9 cellular contexts compared by ENCODE assay signal in the genomic region with DNA sequence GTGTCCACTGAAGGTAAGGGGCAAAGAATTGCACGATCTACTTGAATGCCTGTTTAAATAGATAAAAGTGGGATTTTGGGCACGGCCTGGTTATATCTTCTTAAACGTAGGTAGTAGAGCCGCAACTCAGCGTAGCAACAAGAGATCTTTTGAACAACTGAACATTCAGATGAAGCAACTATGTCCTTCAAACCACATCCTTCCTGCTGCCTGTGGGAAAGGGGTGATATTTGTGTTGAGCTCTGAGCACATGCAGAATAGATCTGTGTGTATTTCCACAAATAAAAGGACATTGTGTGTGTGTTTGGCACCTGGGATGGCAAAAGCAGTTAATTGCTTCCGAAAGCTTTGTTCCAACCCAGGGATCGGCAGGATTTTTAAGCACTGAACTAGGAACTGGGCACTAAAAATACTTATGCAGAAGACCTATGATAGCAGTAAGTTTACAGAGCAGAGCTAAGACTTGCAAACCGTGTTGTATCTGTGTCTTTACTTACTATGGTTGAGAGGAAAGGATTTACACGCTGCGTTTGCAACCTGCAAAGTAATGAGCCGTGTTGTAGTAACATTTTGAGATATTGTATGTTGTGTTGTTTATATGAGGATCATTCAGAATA.
DNase-seq lines count a peak whose midpoint lies in the region; ATAC-seq and TF ChIP-seq lines count a peak whose summit lies in the region.
"Had no signal": no experiment of that assay in that cellular context is flagged by ENCODE, and none has a peak within 500 bp of the region (broad histone marks: within the 10 kb centered on the region; RNA-seq: fewer than 3 reads in every experiment).

No MANE protein-coding gene starts in this region.

- no peaks in the 10 kb centered on the region for H3K36me3 Mint-ChIP-seq in activated T-cell treated with anti-CD3 and anti-CD28 coated beads, Interleukin-2, amount 50 U/mL, for 4 hours (ENCODE audit: insufficient read depth)
- H3K36me3 Mint-ChIP-seq in natural killer cell treated with Interleukin-12 subunit alpha and Interleukin-12 subunit beta and Interleukin-15 and Interleukin-18, amount 100 ng/mL, for 72 hours = no peaks in the 10 kb centered on the region

- intact Hi-C loops in A673 (cut with micrococcal nuclease; ENCODE audit: unreplicated experiment) (no loop called here), sigmoid colon (cut with DNase I) (no loop called here)

- no peaks in the 10 kb centered on the region for H3K36me3 ChIP-seq in A673 (ENCODE audit: insufficient read depth, low read length, poor library complexity, severe bottlenecking)
- no peaks in the 10 kb centered on the region for H3K36me3 ChIP-seq in sigmoid colon

- no peaks in the 10 kb centered on the region for H3K27me3 Mint-ChIP-seq in activated T-cell treated with anti-CD3 and anti-CD28 coated beads, Interleukin-2, amount 50 U/mL, for 4 hours (ENCODE audit: low read depth)
- H3K27me3 Mint-ChIP-seq in natural killer cell treated with Interleukin-12 subunit alpha and Interleukin-12 subunit beta and Interleukin-15 and Interleukin-18, amount 100 ng/mL, for 72 hours = no peaks in the 10 kb centered on the region

- no peak overlapping the region for H3K4me3 ChIP-seq in A673 (ENCODE audit: low read depth, low read length, poor library complexity, severe bottlenecking)
- H3K4me3 ChIP-seq in sigmoid colon = no peak overlapping the region

- TF ChIP-seq EP300 in sigmoid colon (IDR thresholded peaks at IDR 0.05) = no peak

- H3K27ac ChIP-seq in A673 (ENCODE audit: low read depth, low read length, poor library complexity, severe bottlenecking) (no peak overlapping the region), sigmoid colon (peak overlapping the region in 1 of 4 donors; percentile 60)

- no peak overlapping the region for H3K4me3 Mint-ChIP-seq in activated T-cell treated with anti-CD3 and anti-CD28 coated beads, Interleukin-2, amount 50 U/mL, for 4 hours
- peak overlapping the region; percentile 96 for H3K4me3 Mint-ChIP-seq in natural killer cell treated with Interleukin-12 subunit alpha and Interleukin-12 subunit beta and Interleukin-15 and Interleukin-18, amount 100 ng/mL, for 72 hours

- no peak for TF ChIP-seq POLR2A in sigmoid colon (IDR thresholded peaks at IDR 0.05)

- POLR2A ChIA-PET in A673 (lab: Charles Lee; ENCODE audit: low non-redundant PET) = no interaction called here

- H3K4me1 ChIP-seq in A673 (ENCODE audit: insufficient read depth, low read length, poor library complexity, severe bottlenecking) (no peaks in the 10 kb centered on the region), sigmoid colon (peaks cover 0 to 19% (median 14%) of the 10 kb centered on the region in 4 donors)

- peak; percentile 39 to 50 for ATAC-seq in activated T-cell treated with anti-CD3 and anti-CD28 coated beads, Interleukin-2, amount 50 U/mL, for 4 hours
- peak; percentile 87 for ATAC-seq in natural killer cell treated with Interleukin-12 subunit alpha and Interleukin-12 subunit beta and Interleukin-15 and Interleukin-18, amount 100 ng/mL, for 72 hours
- ATAC-seq in GM19452 (IDR thresholded peaks at IDR 0.05; ENCODE audit: unreplicated experiment) = no peak

- DNase-seq in CD1c-positive myeloid dendritic cell (ENCODE audit: extremely low spot score) = peak; percentile 24
- peak; percentile 52 for DNase-seq in SIG-M5 (lab: John Stamatoyannopoulos, UW)
- peak; percentile 30 for DNase-seq in activated T-cell treated with anti-CD3 and anti-CD28 coated beads, Interleukin-2, amount 50 U/mL, for 4 hours
- DNase-seq in natural killer cell treated with Interleukin-12 subunit alpha and Interleukin-12 subunit beta and Interleukin-15 and Interleukin-18, amount 100 ng/mL, for 72 hours (ENCODE audit: low spot score) = peak; percentile 77
- no peak for DNase-seq in A673 (ENCODE audit: low spot score)
- no peak for DNase-seq in hepatic stellate cell (ENCODE audit: low spot score)
- DNase-seq in sigmoid colon = no peak
- DNase-seq: amygdala had no signal

- peaks cover 45% of the 10 kb centered on the region for H3K4me1 Mint-ChIP-seq in activated T-cell treated with anti-CD3 and anti-CD28 coated beads, Interleukin-2, amount 50 U/mL, for 4 hours (ENCODE audit: low read depth)
- H3K4me1 Mint-ChIP-seq in natural killer cell treated with Interleukin-12 subunit alpha and Interleukin-12 subunit beta and Interleukin-15 and Interleukin-18, amount 100 ng/mL, for 72 hours (ENCODE audit: low read depth in 2 of 2) = peaks cover 34 to 41% of the 10 kb centered on the region in 2 donors

- H3K27me3 ChIP-seq in A673 (replicated peaks; ENCODE audit: insufficient read depth, low read depth, low read length, poor library complexity) (no peaks in the 10 kb centered on the region), sigmoid colon (no peaks in the 10 kb centered on the region)

- H3K9me3 Mint-ChIP-seq in activated T-cell treated with anti-CD3 and anti-CD28 coated beads, Interleukin-2, amount 50 U/mL, for 4 hours = no peaks in the 10 kb centered on the region
- H3K9me3 Mint-ChIP-seq in natural killer cell treated with Interleukin-12 subunit alpha and Interleukin-12 subunit beta and Interleukin-15 and Interleukin-18, amount 100 ng/mL, for 72 hours = no peaks in the 10 kb centered on the region

- H3K27ac Mint-ChIP-seq in natural killer cell treated with Interleukin-12 subunit alpha and Interleukin-12 subunit beta and Interleukin-15 and Interleukin-18, amount 100 ng/mL, for 72 hours = no peak overlapping the region

- TF ChIP-seq CTCF in A673 (conservative IDR thresholded peaks at IDR 0.05; ENCODE audit: low read depth, low read length) = no peak
- TF ChIP-seq CTCF in sigmoid colon (IDR thresholded peaks at IDR 0.05) = no peak

- CTCF ChIA-PET in A673 (lab: Charles Lee) = no interaction called here

- BruUV-seq in A673 (replicated peaks; lab: Mats Ljungman, UMichigan) = no TSS peak

- WGBS in sigmoid colon, 2 donors = 24 to 25% methylated on average over 11 of the region's 11 CpGs

- no peaks in the 10 kb centered on the region for H3K9me3 ChIP-seq in A673 (ENCODE audit: low read depth, low read length, poor library complexity, severe bottlenecking)
- H3K9me3 ChIP-seq in sigmoid colon = no peaks in the 10 kb centered on the region

Comparison
In these comparisons a context has a peak if more than half of its experiments do, and no peak if none do; other contexts are left out.
1. DNase-seq: peak in CD1c-positive myeloid dendritic cell (single experiment), SIG-M5 (single experiment), activated T-cell treated with anti-CD3 and anti-CD28 coated beads, Interleukin-2, amount 50 U/mL, for 4 hours (single experiment) and natural killer cell treated with Interleukin-12 subunit alpha and Interleukin-12 subunit beta and Interleukin-15 and Interleukin-18, amount 100 ng/mL, for 72 hours (single experiment); none in A673 (single experiment), hepatic stellate cell (single experiment) and sigmoid colon (single experiment).